In the genomic region with DNA sequence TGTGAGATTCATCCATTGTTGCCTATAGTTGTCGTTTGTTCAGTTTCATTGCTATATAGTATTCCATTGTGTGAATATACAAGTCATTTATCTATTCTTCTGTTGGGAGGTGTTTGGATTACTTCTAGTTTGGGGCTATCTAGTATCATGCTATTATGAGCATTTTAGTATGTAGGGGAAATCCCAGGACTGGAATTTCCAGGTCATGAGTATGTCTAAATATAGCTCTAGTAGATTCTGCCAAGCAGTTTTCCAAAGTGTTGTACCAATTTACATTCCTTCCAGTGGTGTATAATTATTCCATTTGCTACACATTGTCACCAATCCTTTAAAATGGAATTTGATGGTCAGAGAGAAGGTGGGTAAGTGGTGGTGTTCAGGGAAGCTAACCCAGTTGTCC, we compare ENCODE assay signal across 21 cellular contexts. TPM values are rescaled to one million over a fixed set of nuclear protein-coding genes. Genes with fewer than 3 reads are reported as not detected.
DNase-seq lines count a peak whose midpoint lies in the region; ATAC-seq, FAIRE-seq and TF ChIP-seq lines count a peak whose summit lies in the region.
"Had no signal": no experiment of that assay in that cellular context is flagged by ENCODE, and none has a peak within 500 bp of the region (broad histone marks: within the 10 kb centered on the region; RNA-seq: fewer than 3 reads in every experiment).

No MANE protein-coding gene starts in this region.

- 100% methylated on average over 1 of the region's 1 CpG; no CpG with 5 or more reads in 1 of the 2 experiments for WGBS in H1 (ENCODE audit: extremely low coverage in 1 of 2, insufficient coverage in 1 of 2, insufficient read length in 1 of 2, insufficient replicate concordance in 2 of 2, low coverage in 1 of 2, low lambda C conversion rate in 2 of 2, missing lambda C conversion rate in 1 of 2), 2 experiments
- WGBS in mesenchymal stem cell, result no CpG with 5 or more reads among the region's 1 CpG

- H3K27ac ChIP-seq in H1 (ENCODE audit: low read depth, low read length) (no peak overlapping the region), mesenchymal stem cell (ENCODE audit: low read length, poor library complexity, severe bottlenecking) (no peak overlapping the region)
- H3K27ac ChIP-seq: KMS-11, SJSA1 had no signal

- no peak overlapping the region for H3K4me2 ChIP-seq in H1 (ENCODE audit: insufficient read depth in 1 of 2, low read depth in 2 of 2, low read length in 2 of 2)
- no peak overlapping the region for H3K4me2 ChIP-seq in mesenchymal stem cell (ENCODE audit: low read length, poor library complexity, severe bottlenecking)
- H3K4me2 ChIP-seq: KMS-11 had no signal

- H2BK120ac ChIP-seq in H1 (replicated peaks; ENCODE audit: low read depth, low read length) (no peak overlapping the region), mesenchymal stem cell (ENCODE audit: low read depth, low read length) (no peak overlapping the region)

- H2AFZ ChIP-seq in H1 (ENCODE audit: low read length), result no peak overlapping the region
- no peak overlapping the region for H2AFZ ChIP-seq in mesenchymal stem cell (ENCODE audit: low read depth, low read length)

- no peak overlapping the region for H4K91ac ChIP-seq in H1 (replicated peaks; ENCODE audit: insufficient read length, low read length)
- H4K91ac ChIP-seq in mesenchymal stem cell (ENCODE audit: low read length), result no peak overlapping the region

- H4K5ac ChIP-seq in H1 (ENCODE audit: insufficient read length, low read depth, low read length), result no peak overlapping the region

- no peak overlapping the region for H3K18ac ChIP-seq in H1 (ENCODE audit: extremely low read depth, low read length)
- H3K18ac ChIP-seq in mesenchymal stem cell (ENCODE audit: low read depth in 1 of 2, low read length in 2 of 2), result no peak overlapping the region

- H3K14ac ChIP-seq in H1 (ENCODE audit: insufficient read length) (no peak overlapping the region), mesenchymal stem cell (ENCODE audit: low read length in 2 of 2) (no peak overlapping the region)

- H2BK20ac ChIP-seq in H1 (ENCODE audit: low read length), result no peak overlapping the region

- H3K27me3 ChIP-seq in H1 (replicated peaks in 1 of 4; ENCODE audit: control insufficient read depth in 3 of 4, extremely low read depth in 1 of 4, insufficient read depth in 3 of 4, low read length in 3 of 4), result no peaks in the 10 kb centered on the region
- H3K27me3 ChIP-seq in mesenchymal stem cell (ENCODE audit: control insufficient read depth in 1 of 2, insufficient read depth in 1 of 2, low read length in 2 of 2), result peaks cover 0 to 48% of the 10 kb centered on the region in 2 experiments
- H3K27me3 ChIP-seq: BE2C, SJSA1 had no signal

- H4K20me1 ChIP-seq in H1 (replicated peaks in 1 of 2; ENCODE audit: control insufficient read depth in 1 of 2, insufficient read depth in 2 of 2, low read length in 2 of 2), result no peaks in the 10 kb centered on the region

- H3K23me2 ChIP-seq in H1 (ENCODE audit: low read depth, low read length), result no peaks in the 10 kb centered on the region

- no peak for TF ChIP-seq EP300 in H1 (IDR thresholded peaks at IDR 0.05; ENCODE audit: borderline replicate concordance in 1 of 2, low read depth in 2 of 2, low read length in 2 of 2)

- H2BK5ac ChIP-seq in H1 (ENCODE audit: low read depth, low read length), result no peak overlapping the region
- no peak overlapping the region for H2BK5ac ChIP-seq in mesenchymal stem cell (ENCODE audit: low read depth, low read length, poor library complexity, severe bottlenecking)

- H4K8ac ChIP-seq in H1 (ENCODE audit: extremely low read depth, insufficient read depth, low read length) (no peak overlapping the region), mesenchymal stem cell (ENCODE audit: low read length) (no peak overlapping the region)

- POLR2A ChIA-PET in H1 (lab: Charles Lee; ENCODE audit: partially characterized antibody), result no interaction called here

- no peaks in the 10 kb centered on the region for H3K36me3 ChIP-seq in H1 (ENCODE audit: control insufficient read depth in 2 of 4, insufficient read depth in 4 of 4, low read length in 3 of 4)
- no peaks in the 10 kb centered on the region for H3K36me3 ChIP-seq in mesenchymal stem cell (ENCODE audit: control insufficient read depth in 1 of 2, insufficient read depth in 2 of 2, low read depth in 1 of 2, low read length in 2 of 2)
- H3K36me3 ChIP-seq: BE2C, SJSA1 had no signal

- H3K23ac ChIP-seq in H1 (ENCODE audit: insufficient read length) (no peak overlapping the region), mesenchymal stem cell (ENCODE audit: low read length in 2 of 2) (no peak overlapping the region)

- DNase-seq in GM12892 (ENCODE audit: insufficient read length) (no peak), RPMI7951 (ENCODE audit: low read depth) (peak; percentile 24), H1 (ENCODE audit: low read depth in 1 of 2, low spot score in 2 of 2) (no peak), mesenchymal stem cell (peak; percentile 29), AG20443 (ENCODE audit: low spot score) (no peak), DMS153 (lab: John Stamatoyannopoulos, UW) (no peak)
- no peak for DNase-seq in central memory CD4-positive, alpha-beta T cell
- DNase-seq: BE2C, COR-L47, DMS 273 treated with DMSO at 0.1 percent for 48 hours, GDM1, NCI-H1417, NCI-H187 treated with DMSO at 0.1 percent for 48 hours, NCI-H2227 treated with DMSO at 0.1 percent for 48 hours, NCI-H510A treated with DMSO at 0.1 percent for 48 hours had no signal

- TF ChIP-seq RAD21 in H1 (IDR thresholded peaks at IDR 0.05 in 1 of 2, conservative IDR thresholded peaks at IDR 0.05 in 1 of 2; ENCODE audit: low read depth in 2 of 2, low read length in 2 of 2), result no peak

- H3K9ac ChIP-seq in H1 (replicated peaks in 1 of 4; ENCODE audit: extremely low read depth in 1 of 4, low read depth in 3 of 4, low read length in 3 of 4), result no peak overlapping the region
- no peak overlapping the region for H3K9ac ChIP-seq in mesenchymal stem cell (ENCODE audit: low read length)
- H3K9ac ChIP-seq: KMS-11 had no signal

- H3K56ac ChIP-seq in H1 (replicated peaks; ENCODE audit: insufficient read length, low read depth, low read length), result no peak overlapping the region

- FAIRE-seq in GM12892 (lab: Jason Lieb, UNC) (peak; percentile 21), H1 (lab: Jason Lieb, UNC) (peak; percentile 76)

- H2AK5ac ChIP-seq in H1 (ENCODE audit: low read depth, low read length) (no peak overlapping the region), mesenchymal stem cell (ENCODE audit: low read length, severe bottlenecking) (no peak overlapping the region)

- H3K79me2 ChIP-seq in H1 (ENCODE audit: control insufficient read depth in 1 of 2, insufficient read depth in 2 of 2, low read length in 2 of 2), result no peaks in the 10 kb centered on the region

- no peak for TF ChIP-seq CTCF in H1 (IDR thresholded peaks at IDR 0.05; ENCODE audit: control extremely low read depth in 1 of 3, insufficient read depth in 1 of 3, low read depth in 1 of 3, low read length in 3 of 3)

- H3K4me3 ChIP-seq in H1 (ENCODE audit: extremely low read depth in 1 of 4, insufficient read depth in 2 of 4, low read depth in 3 of 4, low read length in 4 of 4), result no peak overlapping the region
- H3K4me3 ChIP-seq in mesenchymal stem cell (ENCODE audit: insufficient read depth in 1 of 2, low read depth in 1 of 2, low read length in 2 of 2), result no peak overlapping the region
- H3K4me3 ChIP-seq: SJSA1 had no signal

- TF ChIP-seq POLR2A in GM12892 (IDR thresholded peaks at IDR 0.05; ENCODE audit: low read depth, low read length), result no peak
- no peak for TF ChIP-seq POLR2A in H1 (IDR thresholded peaks at IDR 0.05; ENCODE audit: control extremely low read depth in 1 of 2, low read depth in 2 of 2, low read length in 2 of 2)

- H3K4me1 ChIP-seq in H1 (replicated peaks in 1 of 4; ENCODE audit: control insufficient read depth in 3 of 4, insufficient read depth in 4 of 4, low read length in 3 of 4) (no peaks in the 10 kb centered on the region), mesenchymal stem cell (ENCODE audit: control insufficient read depth, insufficient read depth, low read depth, low read length) (no peaks in the 10 kb centered on the region)
- H3K4me1 ChIP-seq: BE2C, SJSA1 had no signal

- no peak for ATAC-seq in HG03469 (IDR thresholded peaks at IDR 0.05; ENCODE audit: unreplicated experiment)

- H3K79me1 ChIP-seq in H1 (ENCODE audit: low read depth, low read length), result no peaks in the 10 kb centered on the region
- H3K79me1 ChIP-seq in mesenchymal stem cell (replicated peaks; ENCODE audit: low read length, poor library complexity, severe bottlenecking), result no peaks in the 10 kb centered on the region

- CTCF ChIA-PET in H1 (lab: Charles Lee; ENCODE audit: partially characterized antibody), result interaction anchor here (0.6 to 2.6 kb wide), 12 partner anchors 8 to 323 kb away, joined by 3 to 7 read pairs (median 4); no protein-coding TSS in a partner anchor

- no peak overlapping the region for H3K4ac ChIP-seq in H1 (replicated peaks; ENCODE audit: insufficient read length, low read depth, low read length)
- H3K4ac ChIP-seq in mesenchymal stem cell (ENCODE audit: low read depth in 1 of 2, low read length in 2 of 2), result no peak overlapping the region

- no peak overlapping the region for H2BK15ac ChIP-seq in H1 (ENCODE audit: low read length)
- no peak overlapping the region for H2BK15ac ChIP-seq in mesenchymal stem cell (ENCODE audit: low read depth, poor library complexity, severe bottlenecking)

- H3K9me3 ChIP-seq in H1 (ENCODE audit: insufficient read depth in 2 of 2, low read depth in 1 of 2, low read length in 1 of 2) (no peaks in the 10 kb centered on the region), mesenchymal stem cell (ENCODE audit: control insufficient read depth, low read length) (peaks cover 4% of the 10 kb centered on the region)
- H3K9me3 ChIP-seq: BE2C, SJSA1 had no signal

- H2BK12ac ChIP-seq in H1 (ENCODE audit: low read depth, low read length), result no peak overlapping the region
- H2BK12ac ChIP-seq in mesenchymal stem cell (ENCODE audit: low read length in 2 of 2), result no peak overlapping the region

RNA-seq across cellular contexts. Expression of a gene that starts 30.1 kb away (rescaled TPM):
- polyA plus RNA-seq in GM12892 (2012; ENCODE audit: missing spikeins), result not detected
- not detected in 2 replicates for total RNA-seq in RPMI7951 (2014; rRNA removed; shearing (Covaris generic))
- 0.93 and 1.0 TPM in 2 replicates for total RNA-seq in H1 (2021; fragmentation: NEBNext Ultra II Directional; extraction: Animal tissue kit (Norgen Biotek cat#: 25700))
- polyA plus RNA-seq in H1 (2011; rRNA removed), result 1.1 TPM in 2 replicates
- 1.7 TPM for polyA plus RNA-seq in H1 (2011; cell fraction: cytosol; rRNA removed)
- polyA plus RNA-seq in H1 (2011; cell fraction: nucleus; rRNA removed), result 0.90 TPM
- 1.3 to 1.5 TPM (median 1.4 TPM) in 4 replicates for polyA plus RNA-seq in H1 (2012, experiment 1 of 2)
- polyA plus RNA-seq in H1 (2012, experiment 2 of 2), result 0.10 TPM
- 2.1 TPM for polyA plus RNA-seq in H1 (2013, experiment 1 of 2)
- 2.1 TPM for polyA plus RNA-seq in H1 (2013, experiment 2 of 2)
- 0.57 and 2.1 TPM in 2 replicates for polyA minus RNA-seq in H1 (2011; rRNA and poly(A)+ RNA removed)
- 0.88 TPM for polyA minus RNA-seq in H1 (2011; cell fraction: cytosol; rRNA and poly(A)+ RNA removed)
- polyA minus RNA-seq in H1 (2011; cell fraction: nucleus; rRNA and poly(A)+ RNA removed), result 0.90 TPM
- 1.2 TPM for polyA plus RNA-seq in mesenchymal stem cell (2013, experiment 1 of 2)
- polyA plus RNA-seq in mesenchymal stem cell (2013, experiment 2 of 2), result 1.3 TPM
- total RNA-seq: CD4-positive, CD25-positive, alpha-beta regulatory T cell; HT-29; PC-3; SJSA1 had no signal

RNA-seq across cellular contexts. Expression of a gene that starts 53.5 kb away (rescaled TPM):
- polyA plus RNA-seq in GM12892 (2012; ENCODE audit: missing spikeins), result 1.5 TPM
- 0.88 and 1.7 TPM in 2 replicates for total RNA-seq in RPMI7951 (2014; rRNA removed; shearing (Covaris generic))
- total RNA-seq in H1 (2021; fragmentation: NEBNext Ultra II Directional; extraction: Animal tissue kit (Norgen Biotek cat#: 25700)), result 2.0 and 3.2 TPM in 2 replicates
- 0.47 and 0.88 TPM in 2 replicates for polyA plus RNA-seq in H1 (2011; rRNA removed)
- polyA plus RNA-seq in H1 (2011; cell fraction: cytosol; rRNA removed), result 1.5 TPM
- 0.78 TPM for polyA plus RNA-seq in H1 (2011; cell fraction: nucleus; rRNA removed)
- 0.94 to 2.2 TPM (median 1.5 TPM) in 4 replicates for polyA plus RNA-seq in H1 (2012, experiment 1 of 2)
- 0.25 TPM for polyA plus RNA-seq in H1 (2012, experiment 2 of 2)
- 1.2 TPM for polyA plus RNA-seq in H1 (2013, experiment 1 of 2)
- 1.1 TPM for polyA plus RNA-seq in H1 (2013, experiment 2 of 2)
- polyA minus RNA-seq in H1 (2011; rRNA and poly(A)+ RNA removed), result 2.2 and 4.1 TPM in 2 replicates
- 1.5 TPM for polyA minus RNA-seq in H1 (2011; cell fraction: cytosol; rRNA and poly(A)+ RNA removed)
- 2.9 TPM for polyA minus RNA-seq in H1 (2011; cell fraction: nucleus; rRNA and poly(A)+ RNA removed)
- polyA plus RNA-seq in mesenchymal stem cell (2013, experiment 1 of 2), result 0.86 TPM
- polyA plus RNA-seq in mesenchymal stem cell (2013, experiment 2 of 2), result 0.79 TPM

Comparison
In these comparisons a context has a peak if more than half of its experiments do, and no peak if none do; other contexts are left out.
1. DNase-seq: peak in RPMI7951 (single experiment) and mesenchymal stem cell (single experiment); none in GM12892 (single experiment), H1 (0 of 2), central memory CD4-positive, alpha-beta T cell (single experiment), AG20443 (single experiment) and DMS153 (single experiment).